8 cellular contexts compared by ENCODE assay signal in the genomic region with DNA sequence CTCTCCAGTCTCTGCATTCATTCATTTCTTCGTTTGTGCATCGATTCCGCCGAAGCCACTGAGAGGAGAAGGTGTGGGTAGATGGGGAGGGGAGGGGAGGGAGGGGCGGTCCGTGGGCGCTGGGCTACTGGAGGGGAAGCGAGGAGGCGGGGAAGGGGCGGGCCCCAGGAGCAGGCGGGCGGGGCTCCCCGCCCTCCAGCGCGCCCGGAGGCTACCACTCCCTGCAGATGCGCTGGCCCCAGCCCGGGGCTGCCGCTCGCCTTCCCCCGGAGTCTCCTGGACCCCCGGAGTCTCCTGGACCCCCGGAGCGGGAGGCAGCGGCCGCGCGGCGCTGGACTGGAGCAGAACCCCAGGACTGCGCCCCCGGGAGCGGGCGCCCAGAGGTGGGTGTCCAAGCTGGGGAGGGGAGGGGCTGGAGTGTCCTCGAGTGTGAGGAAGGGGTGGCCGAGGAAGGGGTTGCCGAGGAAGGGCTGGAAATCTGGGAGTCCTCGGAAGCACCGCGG.
A peak's percentile ranks its signal among the peaks of the same experiment; 100 is the strongest.
DNase-seq lines count a peak whose midpoint lies in the region; ATAC-seq lines count a peak whose summit lies in the region.

No MANE protein-coding gene starts in this region.

- ATAC-seq in HG03025 (IDR thresholded peaks at IDR 0.05; ENCODE audit: low FRiP score, unreplicated experiment): peak; percentile 63

- peak; percentile 64 for DNase-seq in SIG-M5 treated with dmso at 0.1 percent for 504 hours (lab: John Stamatoyannopoulos, UW; ENCODE audit: unreplicated experiment)
- DNase-seq in SIG-M5 (lab: John Stamatoyannopoulos, UW): no peak
- peak; percentile 76 for DNase-seq in NCI-H345 treated with DMSO at 0.1 percent for 48 hours (lab: John Stamatoyannopoulos, UW; ENCODE audit: unreplicated experiment)
- DNase-seq in activated CD4-positive, alpha-beta T cell treated with anti-CD3 and anti-CD28 coated beads, Interleukin-2, amount 50 U/mL, for 24 hours (ENCODE audit: low read depth in 1 of 2, low spot score in 1 of 2): peak; percentile 49 to 66
- peak; percentile 86 for DNase-seq in ecto neural progenitor cell (ENCODE audit: low spot score)
- DNase-seq in medulla oblongata (ENCODE audit: extremely low spot score): peak; percentile 68
- peak; percentile 44 for DNase-seq in stimulated activated CD8-positive, alpha-beta memory T cell treated with anti-CD3 and anti-CD28 coated beads, Interleukin-12 subunit alpha, Interleukin-12 subunit beta, amount 100 ng/mL, for 24 hours (ENCODE audit: extremely low read depth)
